Comparison of ENCODE assay signal across 8 cellular contexts in the genomic region with DNA sequence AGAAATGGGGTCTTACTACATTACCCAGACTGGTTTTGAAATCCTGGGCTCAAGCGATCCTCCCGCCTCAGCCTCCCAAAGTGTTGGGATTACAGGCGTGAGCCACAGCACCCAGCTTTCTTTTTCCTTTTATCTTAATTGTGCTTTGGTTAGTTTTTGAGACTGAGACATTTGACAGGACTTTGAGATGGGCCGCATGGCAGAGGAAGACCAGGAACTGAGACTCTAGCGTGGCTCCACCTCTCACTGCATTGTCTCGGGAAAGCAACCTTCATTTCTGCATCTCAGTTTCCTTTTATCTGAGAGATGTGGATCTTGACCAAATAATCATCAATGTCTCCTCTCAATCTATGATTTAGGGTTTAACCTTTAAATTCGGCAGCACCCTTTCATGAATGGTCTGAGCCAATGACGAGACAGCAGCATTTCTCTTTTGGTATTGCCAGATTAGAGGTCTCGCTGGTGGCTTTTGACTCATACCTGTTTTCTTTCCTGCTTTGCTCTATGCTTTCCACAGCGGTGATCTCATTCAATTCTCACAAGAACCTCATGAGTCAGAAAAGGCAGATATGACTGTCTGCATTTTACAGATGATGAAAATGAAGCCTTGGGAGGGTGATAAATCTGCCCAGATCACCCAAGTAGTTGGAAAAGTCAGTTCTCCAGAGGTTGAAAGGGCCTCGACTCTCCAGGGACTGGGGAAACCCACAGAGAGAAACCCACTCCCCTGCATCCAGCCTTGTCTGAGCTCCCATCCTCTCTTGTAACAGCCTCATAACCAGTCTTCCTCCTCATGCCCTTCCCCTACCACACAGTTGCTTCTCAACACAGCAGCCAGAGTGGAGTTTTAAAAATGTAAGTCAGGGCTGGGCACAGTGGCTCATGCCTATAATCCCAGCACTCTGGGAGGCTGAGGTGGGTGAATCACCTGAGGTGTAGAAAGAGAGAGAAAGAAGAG.
A peak's percentile ranks its signal among the peaks of the same experiment; 100 is the strongest.
DNase-seq lines count a peak whose midpoint lies in the region; ATAC-seq, FAIRE-seq and TF ChIP-seq lines count a peak whose summit lies in the region.

No MANE protein-coding gene starts in this region.

- H3K4me1 ChIP-seq in astrocyte (ENCODE audit: insufficient read depth, low read length) (peaks cover 15% of the 10 kb centered on the region), right cardiac atrium (ENCODE audit: control insufficient read depth, insufficient read depth, low read length) (no peaks in the 10 kb centered on the region)

- peak overlapping the region; percentile 74 for H3K9ac ChIP-seq in astrocyte (ENCODE audit: low read length)

- no peak for TF ChIP-seq CTCF in astrocyte (IDR thresholded peaks at IDR 0.05; ENCODE audit: insufficient read depth, low read depth, low read length)

- DNase-seq in EH (ENCODE audit: low read depth) (peak; percentile 22), MG63 (peak; percentile 12), astrocyte (ENCODE audit: low read depth) (peak; percentile 81), right cardiac atrium (no peak), midbrain (lab: John Stamatoyannopoulos, UW) (no peak), NCI-H1694 (lab: John Stamatoyannopoulos, UW) (no peak)
- peak; percentile 19 for DNase-seq in stimulated activated CD8-positive, alpha-beta memory T cell treated with anti-CD3 and anti-CD28 coated beads, Interleukin-12 subunit alpha, Interleukin-12 subunit beta, amount 100 ng/mL, for 24 hours (ENCODE audit: extremely low read depth)

- H3K4me2 ChIP-seq in astrocyte (ENCODE audit: low read length): peak overlapping the region; percentile 73

- H3K9me3 ChIP-seq in MG63 (no peaks in the 10 kb centered on the region), astrocyte (ENCODE audit: insufficient read depth, low read depth, low read length) (no peaks in the 10 kb centered on the region), right cardiac atrium (ENCODE audit: control insufficient read depth, low read length) (no peaks in the 10 kb centered on the region)

- H3K36me3 ChIP-seq in MG63: no peaks in the 10 kb centered on the region
- no peaks in the 10 kb centered on the region for H3K36me3 ChIP-seq in astrocyte (ENCODE audit: insufficient read depth, low read length)

- FAIRE-seq in astrocyte (lab: Jason Lieb, UNC): peak; percentile 58

- no peaks in the 10 kb centered on the region for H3K36me3 Mint-ChIP-seq in astrocyte (ENCODE audit: low read depth, unreplicated experiment)

- H3K4me3 Mint-ChIP-seq in astrocyte (ENCODE audit: unreplicated experiment): peak overlapping the region; percentile 5

- ATAC-seq in GM21619 (IDR thresholded peaks at IDR 0.05; ENCODE audit: unreplicated experiment): peak; percentile 87
- no peak for ATAC-seq in right cardiac atrium

- H3K4me3 ChIP-seq in MG63 (no peak overlapping the region), astrocyte (ENCODE audit: insufficient read depth, low read depth, low read length) (no peak overlapping the region), right cardiac atrium (ENCODE audit: low read length) (no peak overlapping the region)

- whole genome bisulfite sequencing in right cardiac atrium: 62% methylated on average over 11 of the region's 11 CpGs

- H4K20me1 ChIP-seq in astrocyte (ENCODE audit: insufficient read depth, low read length): no peaks in the 10 kb centered on the region

- peak overlapping the region; percentile 99 for H3K27ac Mint-ChIP-seq in astrocyte (ENCODE audit: unreplicated experiment)

- H3K9me3 Mint-ChIP-seq in astrocyte (ENCODE audit: unreplicated experiment): no peaks in the 10 kb centered on the region

- intact Hi-C loops in right cardiac atrium (cut with DNase I): no loop called here

- peaks cover 19% of the 10 kb centered on the region for H3K4me1 Mint-ChIP-seq in astrocyte (ENCODE audit: low read depth, unreplicated experiment)

- H3K27me3 Mint-ChIP-seq in astrocyte (ENCODE audit: low read depth, unreplicated experiment): peaks cover 5% of the 10 kb centered on the region

- peak overlapping the region; percentile 81 for H3K27ac ChIP-seq in astrocyte (ENCODE audit: low read depth, low read length)
- H3K27ac ChIP-seq in right cardiac atrium (ENCODE audit: low read length): no peak overlapping the region

- H3K79me2 ChIP-seq in astrocyte (ENCODE audit: insufficient read depth, low read length): no peaks in the 10 kb centered on the region

- peak overlapping the region; percentile 42 for H2AFZ ChIP-seq in astrocyte (ENCODE audit: low read depth, low read length)

- H3K27me3 ChIP-seq in MG63: peaks cover 33% of the 10 kb centered on the region
- H3K27me3 ChIP-seq in astrocyte (ENCODE audit: insufficient read depth, low read length): peaks cover 7% of the 10 kb centered on the region
- no peaks in the 10 kb centered on the region for H3K27me3 ChIP-seq in right cardiac atrium (ENCODE audit: control insufficient read depth, insufficient read depth)

Comparison
In these comparisons a context has a peak if more than half of its experiments do, and no peak if none do; other contexts are left out.
1. DNase-seq: peak in EH (single experiment), MG63 (single experiment), astrocyte (single experiment) and stimulated activated CD8-positive, alpha-beta memory T cell treated with anti-CD3 and anti-CD28 coated beads, Interleukin-12 subunit alpha, Interleukin-12 subunit beta, amount 100 ng/mL, for 24 hours (single experiment); none in right cardiac atrium (0 of 3), midbrain (single experiment) and NCI-H1694 (single experiment).